10 cellular contexts compared by ENCODE assay signal in the genomic region with DNA sequence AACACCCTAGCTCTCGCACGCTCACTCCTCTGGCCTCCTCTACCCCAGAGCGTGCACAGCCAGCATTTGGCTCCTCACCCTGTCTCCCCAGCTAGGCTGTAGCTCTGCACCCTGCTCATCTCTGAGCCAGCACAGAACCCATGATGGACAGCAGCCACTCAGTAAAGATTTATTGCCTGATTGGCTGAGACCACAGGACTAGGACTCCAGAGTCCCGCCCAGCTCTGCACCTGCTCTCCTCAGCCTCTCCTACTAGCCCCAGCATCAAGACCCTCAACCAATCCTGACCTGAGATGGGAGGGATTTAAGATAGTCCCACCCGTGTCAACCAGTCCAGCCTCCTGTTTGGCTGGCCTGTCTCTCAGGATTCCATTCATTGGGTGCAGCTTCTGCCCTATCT. TPM values are rescaled to one million over a fixed set of nuclear protein-coding genes. Genes with fewer than 3 reads are reported as not detected.
DNase-seq lines count a peak whose midpoint lies in the region; ATAC-seq and TF ChIP-seq lines count a peak whose summit lies in the region.
"Had no signal": no experiment of that assay in that cellular context is flagged by ENCODE, and none has a peak within 500 bp of the region (broad histone marks: within the 10 kb centered on the region; RNA-seq: fewer than 3 reads in every experiment).

No MANE protein-coding gene starts in this region.

- ATAC-seq in GM18511 (IDR thresholded peaks at IDR 0.05; ENCODE audit: unreplicated experiment) = no peak
- no peak for ATAC-seq in HG03520 (IDR thresholded peaks at IDR 0.05; ENCODE audit: unreplicated experiment)

- H3K4me3 ChIP-seq in fibroblast of villous mesenchyme (ENCODE audit: low read depth, low read length) (no peak overlapping the region), retinal pigment epithelial cell (ENCODE audit: low read length) (no peak overlapping the region)
- H3K4me3 ChIP-seq: esophagus muscularis mucosa had no signal

- DNase-seq in NCI-H1105 treated with DMSO at 0.1 percent for 48 hours (lab: John Stamatoyannopoulos, UW) = peak; percentile 10
- no peak for DNase-seq in NCI-H1105 (lab: John Stamatoyannopoulos, UW)
- DNase-seq in NCI-H524 (lab: John Stamatoyannopoulos, UW) = peak; percentile 42 to 65
- DNase-seq in fibroblast of villous mesenchyme (ENCODE audit: low read depth) = peak; percentile 5
- peak; percentile 13 for DNase-seq in retinal pigment epithelial cell (ENCODE audit: low read depth)
- DNase-seq in hepatic stellate cell (ENCODE audit: low spot score) = no peak

- no peak for TF ChIP-seq CTCF in fibroblast of villous mesenchyme (IDR thresholded peaks at IDR 0.05; ENCODE audit: insufficient read depth, low read depth, low read length)
- TF ChIP-seq CTCF in retinal pigment epithelial cell (conservative IDR thresholded peaks at IDR 0.05; ENCODE audit: low read depth, low read length) = no peak

RNA-seq across cellular contexts. Expression of gene C1QB, which starts 9.3 kb away (rescaled TPM):
- total RNA-seq in fibroblast of villous mesenchyme = not detected in 2 replicates
- total RNA-seq: neural crest cell had no signal

RNA-seq across cellular contexts. Expression of gene C1QC, which starts 18.9 kb away (rescaled TPM):
- not detected in 2 replicates for total RNA-seq in fibroblast of villous mesenchyme
- total RNA-seq: neural crest cell had no signal

RNA-seq across cellular contexts. Expression of gene C1QA, which starts 25.9 kb away (rescaled TPM):
- not detected in 2 replicates for total RNA-seq in fibroblast of villous mesenchyme
- total RNA-seq: neural crest cell had no signal

RNA-seq across cellular contexts. Expression of gene EPHB2, which starts 48.3 kb away (rescaled TPM):
- 4.3 and 9.7 TPM in 2 replicates for total RNA-seq in fibroblast of villous mesenchyme

Comparison
In these comparisons a context has a peak if more than half of its experiments do, and no peak if none do; other contexts are left out.
1. DNase-seq: peak in NCI-H1105 treated with DMSO at 0.1 percent for 48 hours (single experiment), NCI-H524 (2 of 2), fibroblast of villous mesenchyme (single experiment) and retinal pigment epithelial cell (single experiment); none in NCI-H1105 (single experiment) and hepatic stellate cell (single experiment).